ENCODE assay signal across 8 cellular contexts in the genomic region with DNA sequence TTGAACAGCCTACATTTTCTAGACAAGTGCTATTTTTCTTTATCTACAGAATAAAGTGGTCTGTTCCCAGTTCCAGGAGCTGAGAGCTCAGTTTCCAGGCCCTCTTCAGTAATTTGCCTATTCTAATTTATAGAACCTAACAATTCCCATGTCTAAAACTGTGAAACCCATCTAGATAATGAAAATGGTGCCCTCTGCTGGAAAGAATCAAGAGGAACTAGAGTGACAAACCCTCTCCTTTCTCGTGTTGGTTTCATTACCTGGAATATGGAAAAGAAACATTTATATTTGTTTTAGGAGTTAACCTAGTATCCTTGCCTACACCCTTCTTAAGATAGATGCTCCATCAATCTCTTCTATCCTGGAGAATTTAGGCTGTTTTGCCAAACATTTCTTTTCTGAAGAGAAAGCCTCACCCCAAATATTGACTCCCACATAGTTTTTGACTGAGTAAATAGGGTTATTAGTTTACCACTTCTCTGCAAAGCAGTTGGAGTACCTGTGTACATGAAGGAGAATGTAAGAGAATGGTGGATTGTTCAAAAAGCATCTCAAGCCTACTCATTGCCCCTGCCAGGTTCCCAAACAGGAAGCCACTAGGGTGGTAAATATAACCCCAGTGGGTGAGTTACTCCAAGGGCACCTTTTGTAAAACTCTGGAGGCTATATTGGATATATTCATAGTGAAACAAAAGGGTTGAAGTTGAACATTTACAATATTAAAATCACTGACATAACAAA.
DNase-seq lines count a peak whose midpoint lies in the region; ATAC-seq, FAIRE-seq and TF ChIP-seq lines count a peak whose summit lies in the region.

No MANE protein-coding gene starts in this region.

- 0 to 5% methylated on average over 1 of the region's 1 CpG for WGBS in esophagus squamous epithelium, 2 donors

- H3K27ac Mint-ChIP-seq in naive thymus-derived CD4-positive, alpha-beta T cell = no peak overlapping the region

- no peaks in the 10 kb centered on the region for H3K9me3 ChIP-seq in esophagus squamous epithelium
- no peaks in the 10 kb centered on the region for H3K9me3 ChIP-seq in naive thymus-derived CD4-positive, alpha-beta T cell (ENCODE audit: control insufficient read depth in 2 of 3, low read length in 3 of 3)

- in situ Hi-C loops in SK-MEL-5 (cut with HindIII; ENCODE audit: low pct_unique_long_range_greater_than_20kb, low sequenced_read_pairs) = no loop called here

- no peaks in the 10 kb centered on the region for H3K27me3 Mint-ChIP-seq in naive thymus-derived CD4-positive, alpha-beta T cell

- CTCF ChIA-PET in naive thymus-derived CD4-positive, alpha-beta T cell (lab: Charles Lee) = interaction anchor here (0.7 to 2.4 kb wide), 5 partner anchors 257 to 608 kb away, joined by 3 to 11 read pairs (median 3); no protein-coding TSS in a partner anchor

- DNase-seq in D721Med (ENCODE audit: insufficient read length, low spot score) = no peak
- DNase-seq in NAMALWA (ENCODE audit: low spot score) = peak; percentile 75
- DNase-seq in SK-MEL-5 (ENCODE audit: low read depth, low spot score) = peak; percentile 71
- no peak for DNase-seq in esophagus squamous epithelium (lab: John Stamatoyannopoulos, UW)
- peak in 6 of 9 donors; percentile 14 to 50 (median 40) for DNase-seq in naive thymus-derived CD4-positive, alpha-beta T cell
- no peak for DNase-seq in activated CD4-positive, alpha-beta T cell treated with anti-CD3 and anti-CD28 coated beads, Interleukin-2, amount 50 U/mL, for 48 hours

- H3K4me3 Mint-ChIP-seq in naive thymus-derived CD4-positive, alpha-beta T cell = peak overlapping the region in 1 of 10 donors; percentile 9

- POLR2A ChIA-PET in naive thymus-derived CD4-positive, alpha-beta T cell (lab: Charles Lee) = no interaction called here

- TF ChIP-seq CTCF in D721Med (IDR thresholded peaks at IDR 0.05; ENCODE audit: insufficient read depth, missing control alignments) (peak; percentile 66), esophagus squamous epithelium (IDR thresholded peaks at IDR 0.05) (peak in 5 of 6 experiments; percentile 47 to 72 (median 71))

- TF ChIP-seq POLR2A in esophagus squamous epithelium (IDR thresholded peaks at IDR 0.05) = no peak

- peaks cover 0 to 17% (median 0%) of the 10 kb centered on the region in 3 donors for H3K4me1 ChIP-seq in esophagus squamous epithelium
- H3K4me1 ChIP-seq in naive thymus-derived CD4-positive, alpha-beta T cell (ENCODE audit: control insufficient read depth in 2 of 2, insufficient read depth in 2 of 2, low read length in 2 of 2) = no peaks in the 10 kb centered on the region

- H3K27ac ChIP-seq in esophagus squamous epithelium = peak overlapping the region in 2 of 4 donors; percentile 20 to 36
- no peak overlapping the region for H3K27ac ChIP-seq in naive thymus-derived CD4-positive, alpha-beta T cell (ENCODE audit: low read depth, low read length)

- H3K4me3 ChIP-seq in esophagus squamous epithelium = no peak overlapping the region
- H3K4me3 ChIP-seq in naive thymus-derived CD4-positive, alpha-beta T cell (ENCODE audit: low read length) = no peak overlapping the region

- no peak for FAIRE-seq in D721Med (lab: Jason Lieb, UNC)

- peaks cover 0 to 11% (median 3%) of the 10 kb centered on the region in 7 donors for H3K4me1 Mint-ChIP-seq in naive thymus-derived CD4-positive, alpha-beta T cell

- ATAC-seq in GM21381 (IDR thresholded peaks at IDR 0.05; ENCODE audit: unreplicated experiment) (peak; percentile 68), GM19328 (IDR thresholded peaks at IDR 0.05; ENCODE audit: unreplicated experiment) (no peak)
- ATAC-seq in naive thymus-derived CD4-positive, alpha-beta T cell = peak; percentile 50

- H3K9me3 Mint-ChIP-seq in naive thymus-derived CD4-positive, alpha-beta T cell = no peaks in the 10 kb centered on the region

- H3K36me3 Mint-ChIP-seq in naive thymus-derived CD4-positive, alpha-beta T cell = peaks cover 0 to 8% (median 0%) of the 10 kb centered on the region in 5 donors

- H3K27me3 ChIP-seq in esophagus squamous epithelium = no peaks in the 10 kb centered on the region
- H3K27me3 ChIP-seq in naive thymus-derived CD4-positive, alpha-beta T cell (ENCODE audit: control insufficient read depth in 2 of 2, insufficient read depth in 2 of 2, low read length in 2 of 2) = no peaks in the 10 kb centered on the region

- H3K36me3 ChIP-seq in esophagus squamous epithelium = no peaks in the 10 kb centered on the region
- no peaks in the 10 kb centered on the region for H3K36me3 ChIP-seq in naive thymus-derived CD4-positive, alpha-beta T cell (ENCODE audit: control insufficient read depth in 2 of 3, insufficient read depth in 3 of 3, low read length in 3 of 3)

- intact Hi-C loops in esophagus squamous epithelium (cut with DNase I) = loop anchor here (5.0 to 10.0 kb wide), 2 partner anchors 436 to 609 kb away; no protein-coding TSS in a partner anchor
- intact Hi-C loops in naive thymus-derived CD4-positive, alpha-beta T cell (cut with micrococcal nuclease) = loop anchor here (1.0 to 10.0 kb wide), 5 partner anchors 329 to 1251 kb away; a partner anchor contains a TSS

Comparison
In these comparisons a context has a peak if more than half of its experiments do, and no peak if none do; other contexts are left out.
1. DNase-seq: peak in NAMALWA (single experiment), SK-MEL-5 (single experiment) and naive thymus-derived CD4-positive, alpha-beta T cell (6 of 9); none in D721Med (single experiment), esophagus squamous epithelium (single experiment) and activated CD4-positive, alpha-beta T cell treated with anti-CD3 and anti-CD28 coated beads, Interleukin-2, amount 50 U/mL, for 48 hours (0 of 2).